In the genomic region with DNA sequence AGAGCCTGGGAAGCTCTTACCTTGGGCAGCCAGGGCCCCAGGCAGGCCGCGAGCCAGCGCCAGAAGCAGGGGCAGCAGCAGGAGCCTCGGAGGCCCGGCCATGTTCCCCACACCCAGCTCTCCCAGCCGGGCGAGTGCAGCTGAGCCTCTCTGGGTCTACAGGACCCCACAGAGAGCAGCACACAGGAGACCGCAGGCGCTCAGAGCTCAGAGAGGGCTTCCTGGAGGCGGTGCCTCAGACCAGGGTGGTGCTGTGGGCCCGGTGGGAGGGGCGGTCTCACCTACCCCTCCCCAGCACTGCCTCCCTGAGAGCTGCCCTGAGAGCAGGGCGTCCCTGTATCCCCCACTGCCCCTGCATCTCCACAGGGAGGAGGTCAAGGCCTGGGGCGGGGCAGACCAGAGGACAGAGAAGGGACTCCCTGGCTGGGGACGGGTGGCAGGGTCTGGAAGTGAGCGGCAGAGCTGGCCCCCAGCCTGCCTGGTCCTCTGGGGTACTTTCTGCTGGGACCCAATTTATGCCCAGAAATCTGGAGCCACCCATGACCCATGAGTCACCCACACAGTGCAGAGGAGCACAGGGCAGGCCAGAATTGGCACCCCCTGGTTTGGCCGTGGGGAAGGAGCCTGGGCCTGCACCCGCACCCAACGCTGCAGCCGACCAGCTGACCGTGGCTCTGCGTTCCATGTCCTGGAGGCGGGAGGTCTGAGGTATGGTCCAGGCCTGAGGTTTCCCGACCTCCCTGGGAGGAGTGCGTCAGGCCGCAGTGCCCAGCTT, we compare ENCODE assay signal across 1 cellular context.
TF ChIP-seq lines count a peak whose summit lies in the region.

A gene (minus strand): TSS at position 215 of the 775 bp plus-strand sequence. CDS start 113 bp downstream, at position 102.

TF ChIP-seq in H1, 55 proteins besides CTCF, POLR2A, EP300 and RAD21 (continued from another document):
- TF ChIP-seq, protein P1, sequence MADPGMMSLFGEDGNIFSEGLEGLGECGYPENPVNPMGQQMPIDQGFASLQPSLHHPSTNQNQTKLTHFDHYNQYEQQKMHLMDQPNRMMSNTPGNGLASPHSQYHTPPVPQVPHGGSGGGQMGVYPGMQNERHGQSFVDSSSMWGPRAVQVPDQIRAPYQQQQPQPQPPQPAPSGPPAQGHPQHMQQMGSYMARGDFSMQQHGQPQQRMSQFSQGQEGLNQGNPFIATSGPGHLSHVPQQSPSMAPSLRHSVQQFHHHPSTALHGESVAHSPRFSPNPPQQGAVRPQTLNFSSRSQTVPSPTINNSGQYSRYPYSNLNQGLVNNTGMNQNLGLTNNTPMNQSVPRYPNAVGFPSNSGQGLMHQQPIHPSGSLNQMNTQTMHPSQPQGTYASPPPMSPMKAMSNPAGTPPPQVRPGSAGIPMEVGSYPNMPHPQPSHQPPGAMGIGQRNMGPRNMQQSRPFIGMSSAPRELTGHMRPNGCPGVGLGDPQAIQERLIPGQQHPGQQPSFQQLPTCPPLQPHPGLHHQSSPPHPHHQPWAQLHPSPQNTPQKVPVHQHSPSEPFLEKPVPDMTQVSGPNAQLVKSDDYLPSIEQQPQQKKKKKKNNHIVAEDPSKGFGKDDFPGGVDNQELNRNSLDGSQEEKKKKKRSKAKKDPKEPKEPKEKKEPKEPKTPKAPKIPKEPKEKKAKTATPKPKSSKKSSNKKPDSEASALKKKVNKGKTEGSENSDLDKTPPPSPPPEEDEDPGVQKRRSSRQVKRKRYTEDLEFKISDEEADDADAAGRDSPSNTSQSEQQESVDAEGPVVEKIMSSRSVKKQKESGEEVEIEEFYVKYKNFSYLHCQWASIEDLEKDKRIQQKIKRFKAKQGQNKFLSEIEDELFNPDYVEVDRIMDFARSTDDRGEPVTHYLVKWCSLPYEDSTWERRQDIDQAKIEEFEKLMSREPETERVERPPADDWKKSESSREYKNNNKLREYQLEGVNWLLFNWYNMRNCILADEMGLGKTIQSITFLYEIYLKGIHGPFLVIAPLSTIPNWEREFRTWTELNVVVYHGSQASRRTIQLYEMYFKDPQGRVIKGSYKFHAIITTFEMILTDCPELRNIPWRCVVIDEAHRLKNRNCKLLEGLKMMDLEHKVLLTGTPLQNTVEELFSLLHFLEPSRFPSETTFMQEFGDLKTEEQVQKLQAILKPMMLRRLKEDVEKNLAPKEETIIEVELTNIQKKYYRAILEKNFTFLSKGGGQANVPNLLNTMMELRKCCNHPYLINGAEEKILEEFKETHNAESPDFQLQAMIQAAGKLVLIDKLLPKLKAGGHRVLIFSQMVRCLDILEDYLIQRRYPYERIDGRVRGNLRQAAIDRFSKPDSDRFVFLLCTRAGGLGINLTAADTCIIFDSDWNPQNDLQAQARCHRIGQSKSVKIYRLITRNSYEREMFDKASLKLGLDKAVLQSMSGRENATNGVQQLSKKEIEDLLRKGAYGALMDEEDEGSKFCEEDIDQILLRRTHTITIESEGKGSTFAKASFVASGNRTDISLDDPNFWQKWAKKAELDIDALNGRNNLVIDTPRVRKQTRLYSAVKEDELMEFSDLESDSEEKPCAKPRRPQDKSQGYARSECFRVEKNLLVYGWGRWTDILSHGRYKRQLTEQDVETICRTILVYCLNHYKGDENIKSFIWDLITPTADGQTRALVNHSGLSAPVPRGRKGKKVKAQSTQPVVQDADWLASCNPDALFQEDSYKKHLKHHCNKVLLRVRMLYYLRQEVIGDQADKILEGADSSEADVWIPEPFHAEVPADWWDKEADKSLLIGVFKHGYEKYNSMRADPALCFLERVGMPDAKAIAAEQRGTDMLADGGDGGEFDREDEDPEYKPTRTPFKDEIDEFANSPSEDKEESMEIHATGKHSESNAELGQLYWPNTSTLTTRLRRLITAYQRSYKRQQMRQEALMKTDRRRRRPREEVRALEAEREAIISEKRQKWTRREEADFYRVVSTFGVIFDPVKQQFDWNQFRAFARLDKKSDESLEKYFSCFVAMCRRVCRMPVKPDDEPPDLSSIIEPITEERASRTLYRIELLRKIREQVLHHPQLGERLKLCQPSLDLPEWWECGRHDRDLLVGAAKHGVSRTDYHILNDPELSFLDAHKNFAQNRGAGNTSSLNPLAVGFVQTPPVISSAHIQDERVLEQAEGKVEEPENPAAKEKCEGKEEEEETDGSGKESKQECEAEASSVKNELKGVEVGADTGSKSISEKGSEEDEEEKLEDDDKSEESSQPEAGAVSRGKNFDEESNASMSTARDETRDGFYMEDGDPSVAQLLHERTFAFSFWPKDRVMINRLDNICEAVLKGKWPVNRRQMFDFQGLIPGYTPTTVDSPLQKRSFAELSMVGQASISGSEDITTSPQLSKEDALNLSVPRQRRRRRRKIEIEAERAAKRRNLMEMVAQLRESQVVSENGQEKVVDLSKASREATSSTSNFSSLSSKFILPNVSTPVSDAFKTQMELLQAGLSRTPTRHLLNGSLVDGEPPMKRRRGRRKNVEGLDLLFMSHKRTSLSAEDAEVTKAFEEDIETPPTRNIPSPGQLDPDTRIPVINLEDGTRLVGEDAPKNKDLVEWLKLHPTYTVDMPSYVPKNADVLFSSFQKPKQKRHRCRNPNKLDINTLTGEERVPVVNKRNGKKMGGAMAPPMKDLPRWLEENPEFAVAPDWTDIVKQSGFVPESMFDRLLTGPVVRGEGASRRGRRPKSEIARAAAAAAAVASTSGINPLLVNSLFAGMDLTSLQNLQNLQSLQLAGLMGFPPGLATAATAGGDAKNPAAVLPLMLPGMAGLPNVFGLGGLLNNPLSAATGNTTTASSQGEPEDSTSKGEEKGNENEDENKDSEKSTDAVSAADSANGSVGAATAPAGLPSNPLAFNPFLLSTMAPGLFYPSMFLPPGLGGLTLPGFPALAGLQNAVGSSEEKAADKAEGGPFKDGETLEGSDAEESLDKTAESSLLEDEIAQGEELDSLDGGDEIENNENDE (IDR thresholded peaks at IDR 0.05; ENCODE audit: insufficient replicate concordance, low read length) = no peak
- TF ChIP-seq GTF2F1 (IDR thresholded peaks at IDR 0.05; ENCODE audit: borderline replicate concordance, low read depth, low read length) = no peak
- no peak for TF ChIP-seq CEBPB (IDR thresholded peaks at IDR 0.05; ENCODE audit: low read depth, low read length)
- TF ChIP-seq BCL11A (IDR thresholded peaks at IDR 0.05; ENCODE audit: low read depth in 2 of 2, low read length in 2 of 2) = no peak
- TF ChIP-seq MAFK (IDR thresholded peaks at IDR 0.05; ENCODE audit: low read depth, low read length) = no peak
